In the genomic region with DNA sequence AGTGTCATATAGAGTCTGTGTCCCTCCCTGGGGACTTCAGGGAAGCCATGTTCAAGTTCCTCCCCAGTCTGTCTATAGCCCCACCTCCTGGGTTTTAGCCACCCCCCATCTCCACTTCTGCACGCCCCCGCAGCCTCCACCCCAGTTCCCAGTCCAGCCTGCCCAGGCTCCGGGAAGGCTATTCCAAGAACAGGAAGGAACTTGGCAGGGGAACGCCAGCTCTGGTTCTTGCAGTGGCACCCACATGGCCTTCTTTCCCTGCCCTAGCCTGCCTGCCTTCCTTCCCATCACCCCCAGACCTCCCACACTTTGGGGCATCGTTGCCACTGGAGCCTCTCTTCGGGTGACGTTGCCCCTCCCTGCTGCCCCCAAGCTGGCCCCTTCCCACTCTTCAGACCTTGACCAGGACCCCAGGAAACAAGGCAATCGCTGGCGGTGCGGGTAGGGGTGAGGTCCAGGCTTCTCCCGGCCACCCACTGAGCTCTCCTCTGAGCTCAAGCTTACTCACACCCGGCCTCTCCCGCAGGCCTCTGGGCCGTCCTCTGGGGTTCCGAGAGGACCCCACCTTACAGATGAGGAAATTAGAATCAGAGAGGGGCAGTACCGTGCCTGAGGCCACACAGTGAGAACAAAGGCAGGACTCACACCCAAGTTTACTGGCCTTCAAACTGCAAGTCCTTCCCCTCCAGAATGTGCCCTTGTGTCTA, we compare ENCODE assay signal across 1 cellular context.
TF ChIP-seq lines count a peak whose summit lies in the region.

No MANE protein-coding gene starts in this region.

TF ChIP-seq in IMR-90, 13 proteins besides CTCF, POLR2A, EP300 and RAD21:
- TF ChIP-seq MAZ (IDR thresholded peaks at IDR 0.05; ENCODE audit: borderline replicate concordance, low read depth, low read length) (no peak), SMC3 (IDR thresholded peaks at IDR 0.05; ENCODE audit: low read depth, low read length) (no peak), MXI1 (IDR thresholded peaks at IDR 0.05; ENCODE audit: borderline replicate concordance, low read depth, low read length) (no peak), FOS (IDR thresholded peaks at IDR 0.05; ENCODE audit: low read depth, low read length) (no peak), RFX5 (IDR thresholded peaks at IDR 0.05; ENCODE audit: low read depth, low read length) (no peak), CHD1 (IDR thresholded peaks at IDR 0.05; ENCODE audit: low read depth, low read length) (no peak), NFE2L2 (IDR thresholded peaks at IDR 0.05; ENCODE audit: low read depth, low read length) (no peak), CEBPB (IDR thresholded peaks at IDR 0.05; ENCODE audit: low read depth, low read length) (no peak), BHLHE40 (IDR thresholded peaks at IDR 0.05; ENCODE audit: low read depth, low read length) (no peak), MAFK (IDR thresholded peaks at IDR 0.05; ENCODE audit: low read depth, low read length) (no peak), RCOR1 (IDR thresholded peaks at IDR 0.05; ENCODE audit: insufficient replicate concordance, low read length) (no peak)
- TF ChIP-seq, protein P1, sequence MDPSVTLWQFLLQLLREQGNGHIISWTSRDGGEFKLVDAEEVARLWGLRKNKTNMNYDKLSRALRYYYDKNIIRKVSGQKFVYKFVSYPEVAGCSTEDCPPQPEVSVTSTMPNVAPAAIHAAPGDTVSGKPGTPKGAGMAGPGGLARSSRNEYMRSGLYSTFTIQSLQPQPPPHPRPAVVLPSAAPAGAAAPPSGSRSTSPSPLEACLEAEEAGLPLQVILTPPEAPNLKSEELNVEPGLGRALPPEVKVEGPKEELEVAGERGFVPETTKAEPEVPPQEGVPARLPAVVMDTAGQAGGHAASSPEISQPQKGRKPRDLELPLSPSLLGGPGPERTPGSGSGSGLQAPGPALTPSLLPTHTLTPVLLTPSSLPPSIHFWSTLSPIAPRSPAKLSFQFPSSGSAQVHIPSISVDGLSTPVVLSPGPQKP (IDR thresholded peaks at IDR 0.05; ENCODE audit: borderline replicate concordance, low read depth, low read length) = no peak
- TF ChIP-seq, protein P2, sequence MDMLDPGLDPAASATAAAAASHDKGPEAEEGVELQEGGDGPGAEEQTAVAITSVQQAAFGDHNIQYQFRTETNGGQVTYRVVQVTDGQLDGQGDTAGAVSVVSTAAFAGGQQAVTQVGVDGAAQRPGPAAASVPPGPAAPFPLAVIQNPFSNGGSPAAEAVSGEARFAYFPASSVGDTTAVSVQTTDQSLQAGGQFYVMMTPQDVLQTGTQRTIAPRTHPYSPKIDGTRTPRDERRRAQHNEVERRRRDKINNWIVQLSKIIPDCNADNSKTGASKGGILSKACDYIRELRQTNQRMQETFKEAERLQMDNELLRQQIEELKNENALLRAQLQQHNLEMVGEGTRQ (IDR thresholded peaks at IDR 0.05; ENCODE audit: low read depth, low read length) = no peak
